21 cellular contexts compared by ENCODE assay signal in genomic region chr5:3382782-3383181, GRCh38.
DNase-seq lines count a peak whose midpoint lies in the region; ATAC-seq and TF ChIP-seq lines count a peak whose summit lies in the region.
"Had no signal": no experiment of that assay in that cellular context is flagged by ENCODE, and none has a peak within 500 bp of the region (broad histone marks: within the 10 kb centered on the region; RNA-seq: fewer than 3 reads in every experiment).

No MANE protein-coding gene starts in this region.

- peaks cover 21% of the 10 kb centered on the region for H3K27me3 Mint-ChIP-seq in nephron progenitor cell (ENCODE audit: low read depth, poor library complexity)
- H3K27me3 Mint-ChIP-seq: CD4-positive, CD25-positive, alpha-beta regulatory T cell had no signal

- H3K36me3 Mint-ChIP-seq in nephron progenitor cell (ENCODE audit: low read depth): no peaks in the 10 kb centered on the region
- H3K36me3 Mint-ChIP-seq: CD4-positive, CD25-positive, alpha-beta regulatory T cell; CD8-positive, alpha-beta T cell had no signal

- ATAC-seq in heart right ventricle (no peak), HG03045 (IDR thresholded peaks at IDR 0.05; ENCODE audit: unreplicated experiment) (no peak)
- ATAC-seq: A549; CD8-positive, alpha-beta T cell had no signal

- no peak overlapping the region for H3K4me3 ChIP-seq in right atrium auricular region
- no peak overlapping the region for H3K4me3 ChIP-seq in heart right ventricle
- H3K4me3 ChIP-seq in coronary artery: no peak overlapping the region
- H3K4me3 ChIP-seq: A549, GM23248 had no signal

- intact Hi-C loops in heart right ventricle (cut with DNase I): no loop called here

- TF ChIP-seq CTCF in right atrium auricular region (IDR thresholded peaks at IDR 0.05) (no peak), heart right ventricle (IDR thresholded peaks at IDR 0.05) (no peak), coronary artery (IDR thresholded peaks at IDR 0.05) (no peak), nephron progenitor cell (IDR thresholded peaks at IDR 0.05) (no peak)

- H3K4me1 Mint-ChIP-seq in nephron progenitor cell: peaks cover 19% of the 10 kb centered on the region
- H3K4me1 Mint-ChIP-seq: CD4-positive, CD25-positive, alpha-beta regulatory T cell had no signal

- H3K4me1 ChIP-seq in right atrium auricular region (no peaks in the 10 kb centered on the region), heart right ventricle (no peaks in the 10 kb centered on the region)
- H3K4me1 ChIP-seq: A549, BE2C, Caco-2 had no signal

- no peaks in the 10 kb centered on the region for H3K36me3 ChIP-seq in right atrium auricular region
- no peaks in the 10 kb centered on the region for H3K36me3 ChIP-seq in heart right ventricle
- H3K36me3 ChIP-seq: BE2C had no signal

- no peak overlapping the region for H3K4me3 Mint-ChIP-seq in nephron progenitor cell
- H3K4me3 Mint-ChIP-seq: CD4-positive, CD25-positive, alpha-beta regulatory T cell; CD8-positive, alpha-beta T cell had no signal

- H3K27me3 ChIP-seq in right atrium auricular region (no peaks in the 10 kb centered on the region), heart right ventricle (peaks cover 0 to 3% (median 0%) of the 10 kb centered on the region in 7 donors)
- H3K27me3 ChIP-seq: BE2C had no signal

- H3K27ac Mint-ChIP-seq in nephron progenitor cell: no peak overlapping the region
- H3K27ac Mint-ChIP-seq: CD8-positive, alpha-beta T cell had no signal

- 77 to 82% methylated on average over 9 of the region's 9 CpGs for WGBS in heart right ventricle, 2 donors

- H3K9me3 ChIP-seq in right atrium auricular region (no peaks in the 10 kb centered on the region), heart right ventricle (no peaks in the 10 kb centered on the region)
- H3K9me3 ChIP-seq: A549, BE2C, Caco-2 had no signal

- peak; percentile 34 for DNase-seq in right atrium auricular region (ENCODE audit: low spot score)
- DNase-seq in heart right ventricle: no peak
- peak; percentile 35 for DNase-seq in coronary artery (ENCODE audit: low spot score)
- DNase-seq in mucosa of gallbladder (ENCODE audit: low spot score): peak; percentile 7
- no peak for DNase-seq in nephron progenitor cell
- no peak for DNase-seq in SIG-M5 treated with dmso at 0.1 percent for 504 hours (lab: John Stamatoyannopoulos, UW; ENCODE audit: unreplicated experiment)
- DNase-seq: 8988T; ACHN; AML-193; BE2C; Caco-2; CD4-positive, CD25-positive, alpha-beta regulatory T cell; CD8-positive, alpha-beta T cell; DMS153; DND-41; GM23248; H7; HCEC 1CT had no signal

- H3K9me3 Mint-ChIP-seq in nephron progenitor cell: peaks cover 15% of the 10 kb centered on the region

- H3K27ac ChIP-seq in right atrium auricular region (no peak overlapping the region), heart right ventricle (no peak overlapping the region), coronary artery (no peak overlapping the region)
- H3K27ac ChIP-seq: A549, C4-2B, GM23248 had no signal

Comparison
In these comparisons a context has a peak if more than half of its experiments do, and no peak if none do; other contexts are left out.
1. DNase-seq: peak in right atrium auricular region (single experiment), coronary artery (single experiment) and mucosa of gallbladder (single experiment); none in heart right ventricle (0 of 2), nephron progenitor cell (single experiment) and SIG-M5 treated with dmso at 0.1 percent for 504 hours (single experiment).